8 cellular contexts compared by ENCODE assay signal in the genomic region with DNA sequence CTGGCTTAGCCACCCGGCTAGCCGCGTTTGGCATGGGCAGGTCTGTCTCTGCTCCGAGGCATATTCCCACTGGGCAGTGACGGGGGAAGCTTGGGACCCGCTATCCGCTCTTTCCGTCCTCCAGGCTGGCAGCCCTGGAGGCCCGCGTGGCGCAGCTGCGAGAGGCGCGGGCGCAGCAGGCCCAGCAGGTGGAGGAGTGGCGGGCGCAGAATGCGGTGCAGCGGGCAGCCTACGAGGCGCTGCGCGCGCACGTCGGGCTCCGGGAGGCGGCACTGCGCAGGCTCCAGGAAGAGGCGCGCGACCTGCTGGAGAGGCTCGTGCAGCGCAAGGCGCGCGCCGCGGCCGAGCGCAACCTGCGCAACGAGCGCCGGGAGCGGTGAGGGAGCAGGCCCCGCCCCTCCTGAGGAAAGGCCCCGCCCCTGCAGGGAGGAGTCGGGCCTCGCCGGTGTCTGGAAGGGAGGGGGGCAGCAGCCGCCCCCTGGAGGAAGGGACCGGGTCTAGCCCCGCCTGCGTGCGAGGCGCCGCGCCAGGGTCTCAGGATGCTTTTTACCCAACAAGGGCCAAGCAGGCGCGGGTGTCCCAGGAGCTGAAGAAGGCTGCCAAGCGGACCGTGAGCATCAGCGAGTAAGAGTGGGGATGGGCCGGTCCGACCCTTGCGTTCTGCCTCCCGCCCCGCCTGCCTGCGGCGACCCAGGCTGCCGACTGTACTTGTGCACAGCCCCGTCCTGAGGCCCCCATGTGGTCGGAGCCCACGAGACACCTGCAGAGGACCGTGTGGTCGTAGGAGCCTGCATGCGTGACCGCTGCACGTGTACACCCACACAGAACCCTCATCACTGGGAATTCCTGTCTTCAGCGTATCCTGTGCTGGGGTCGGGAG. TPM values are rescaled to one million over a fixed set of nuclear protein-coding genes. Genes with fewer than 3 reads are reported as not detected.
DNase-seq lines count a peak whose midpoint lies in the region; ATAC-seq lines count a peak whose summit lies in the region.

No MANE protein-coding gene starts in this region.

- H3K36me3 ChIP-seq in effector memory CD4-positive, alpha-beta T cell (ENCODE audit: control insufficient read depth, insufficient read depth, low read length): peaks cover 57% of the 10 kb centered on the region

- no peaks in the 10 kb centered on the region for H3K27me3 Mint-ChIP-seq in activated CD8-positive, alpha-beta memory T cell treated with anti-CD3 and anti-CD28 coated beads, Interleukin-2, amount 10 ng/mL, durations not matched to agents 7 days and 5 days

- H3K27ac ChIP-seq in effector memory CD4-positive, alpha-beta T cell (ENCODE audit: insufficient read depth, low read length, poor library complexity, severe bottlenecking): peak overlapping the region; percentile 40

- no peak overlapping the region for H3K4me3 Mint-ChIP-seq in activated CD8-positive, alpha-beta memory T cell treated with anti-CD3 and anti-CD28 coated beads, Interleukin-2, amount 10 ng/mL, durations not matched to agents 7 days and 5 days

- ATAC-seq in activated CD8-positive, alpha-beta memory T cell treated with anti-CD3 and anti-CD28 coated beads, Interleukin-2, amount 10 ng/mL, durations not matched to agents 7 days and 5 days: peak; percentile 93

- DNase-seq in COLO668 (lab: John Stamatoyannopoulos, UW; ENCODE audit: unreplicated experiment) (peak; percentile 91), GOT3 (lab: John Stamatoyannopoulos, UW) (peak; percentile 46), NCI-H345 treated with DMSO at 0.1 percent for 48 hours (lab: John Stamatoyannopoulos, UW; ENCODE audit: unreplicated experiment) (peak; percentile 95), medulla oblongata (ENCODE audit: extremely low spot score) (peak; percentile 87), GDM1 (lab: John Stamatoyannopoulos, UW) (no peak)
- DNase-seq in activated CD8-positive, alpha-beta memory T cell treated with anti-CD3 and anti-CD28 coated beads, Interleukin-2, amount 10 ng/mL, durations not matched to agents 7 days and 5 days: peak; percentile 92
- peak; percentile 81 to 90 (median 82) for DNase-seq in effector memory CD4-positive, alpha-beta T cell
- peak; percentile 67 to 80 (median 78) for DNase-seq in stimulated activated CD4-positive, alpha-beta T cell treated with anti-CD3 and anti-CD28 coated beads, TNF-alpha, amount 100 ng/mL, for 24 hours (ENCODE audit: low read depth in 3 of 3)

- no peak overlapping the region for H3K4me3 ChIP-seq in effector memory CD4-positive, alpha-beta T cell (ENCODE audit: insufficient read depth, low read depth, low read length, poor library complexity, severe bottlenecking)

- no peaks in the 10 kb centered on the region for H3K9me3 Mint-ChIP-seq in activated CD8-positive, alpha-beta memory T cell treated with anti-CD3 and anti-CD28 coated beads, Interleukin-2, amount 10 ng/mL, durations not matched to agents 7 days and 5 days (ENCODE audit: low read depth)

- peaks cover 34% of the 10 kb centered on the region for H3K4me1 Mint-ChIP-seq in activated CD8-positive, alpha-beta memory T cell treated with anti-CD3 and anti-CD28 coated beads, Interleukin-2, amount 10 ng/mL, durations not matched to agents 7 days and 5 days

- H3K27me3 ChIP-seq in effector memory CD4-positive, alpha-beta T cell (replicated peaks; ENCODE audit: control insufficient read depth, insufficient read depth, low read length, poor library complexity, severe bottlenecking): no peaks in the 10 kb centered on the region

- H3K9me3 ChIP-seq in effector memory CD4-positive, alpha-beta T cell (ENCODE audit: control insufficient read depth, low read length): no peaks in the 10 kb centered on the region

- CTCF ChIA-PET in activated CD8-positive, alpha-beta memory T cell treated with anti-CD3 and anti-CD28 coated beads, Interleukin-2, amount 10 ng/mL, durations not matched to agents 7 days and 5 days (lab: Charles Lee): interaction anchor here (1.1 to 2.0 kb wide), 2 partner anchors 9 to 356 kb away, joined by 3 to 8 read pairs; no protein-coding TSS in a partner anchor

- H3K4me1 ChIP-seq in effector memory CD4-positive, alpha-beta T cell (ENCODE audit: control insufficient read depth, insufficient read depth, low read length, poor library complexity, severe bottlenecking): peaks cover 13% of the 10 kb centered on the region

- H3K36me3 Mint-ChIP-seq in activated CD8-positive, alpha-beta memory T cell treated with anti-CD3 and anti-CD28 coated beads, Interleukin-2, amount 10 ng/mL, durations not matched to agents 7 days and 5 days: peaks cover 41% of the 10 kb centered on the region

- peak overlapping the region; percentile 40 for H3K27ac Mint-ChIP-seq in activated CD8-positive, alpha-beta memory T cell treated with anti-CD3 and anti-CD28 coated beads, Interleukin-2, amount 10 ng/mL, durations not matched to agents 7 days and 5 days

RNA-seq across cellular contexts. Expression of a gene that starts 7.9 kb away (rescaled TPM):
- total RNA-seq in activated CD8-positive, alpha-beta memory T cell treated with anti-CD3 and anti-CD28 coated beads, Interleukin-2, amount 10 ng/mL, durations not matched to agents 7 days and 5 days: 100 to 1,000 TPM; 103 to 168 TPM

RNA-seq across cellular contexts. Expression of a gene that starts 28.3 kb away (rescaled TPM):
- total RNA-seq in activated CD8-positive, alpha-beta memory T cell treated with anti-CD3 and anti-CD28 coated beads, Interleukin-2, amount 10 ng/mL, durations not matched to agents 7 days and 5 days: 10 to 100 TPM in 1 of 2 experiments, 1 to 10 TPM in 1; 8.4 to 18.4 TPM
